ENCODE assay signal across 8 cellular contexts in the genomic region with DNA sequence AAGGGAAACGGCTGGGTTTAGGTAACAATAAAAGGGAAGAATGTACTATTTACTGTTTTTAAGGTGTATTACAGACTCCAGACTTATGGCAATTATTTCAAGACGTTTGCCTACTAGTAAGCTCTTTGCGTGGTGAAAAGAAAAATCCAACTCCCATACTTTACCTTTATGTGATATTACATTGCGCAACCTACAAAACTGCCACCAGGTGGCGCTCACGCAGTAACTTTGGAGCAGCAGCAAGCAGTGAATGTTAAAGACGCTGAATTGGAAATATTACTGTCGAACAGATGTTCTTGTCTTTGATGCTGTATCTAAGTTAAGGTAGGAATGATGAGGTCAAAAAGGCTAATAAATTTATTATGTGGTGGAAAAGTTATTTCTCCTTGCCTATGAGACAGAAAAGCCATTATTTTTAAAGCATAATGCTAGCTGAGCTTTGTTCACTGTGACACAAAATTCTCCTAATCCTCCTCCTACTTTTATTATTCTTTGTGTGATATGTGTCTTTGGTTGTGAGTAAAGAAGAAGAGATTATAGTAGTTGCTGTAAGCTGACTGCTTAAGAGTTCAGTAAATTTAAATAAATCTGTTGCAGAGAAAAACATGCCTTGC.
DNase-seq lines count a peak whose midpoint lies in the region; TF ChIP-seq lines count a peak whose summit lies in the region.

No MANE protein-coding gene starts in this region.

- no peaks in the 10 kb centered on the region for H3K36me3 ChIP-seq in HAP-1 (replicated peaks)
- no peaks in the 10 kb centered on the region for H3K36me3 ChIP-seq in MG63
- no peaks in the 10 kb centered on the region for H3K36me3 ChIP-seq in SU-DHL-6 (ENCODE audit: low read length)
- H3K36me3 ChIP-seq in hepatocyte (replicated peaks; ENCODE audit: insufficient read depth, low read depth), result no peaks in the 10 kb centered on the region

- peak; percentile 28 to 63 for DNase-seq in NCI-H524 (lab: John Stamatoyannopoulos, UW)
- no peak for DNase-seq in NCI-H524 treated with DMSO at 0.1 percent for 48 hours (lab: John Stamatoyannopoulos, UW)
- peak; percentile 73 to 86 for DNase-seq in HAP-1 (ENCODE audit: low spot score in 2 of 2)
- DNase-seq in MG63, result peak; percentile 31
- peak; percentile 2 for DNase-seq in amniotic stem cell (lab: John Stamatoyannopoulos, UW)
- peak; percentile 86 for DNase-seq in hepatocyte (ENCODE audit: low spot score)
- peak; percentile 22 for DNase-seq in skeletal muscle cell (ENCODE audit: low read depth)

- no peak overlapping the region for H3K9ac ChIP-seq in SU-DHL-6 (ENCODE audit: low read length)

- in situ Hi-C loops in HAP-1 (cut with MboI; ENCODE audit: low sequenced_read_pairs), result loop anchor here (5.0 to 25.0 kb wide), 2 partner anchors 384 to 481 kb away; no protein-coding TSS in a partner anchor

- H2AFZ ChIP-seq in SU-DHL-6 (ENCODE audit: low read depth, low read length, severe bottlenecking) (no peak overlapping the region), hepatocyte (no peak overlapping the region)

- peaks cover 5% of the 10 kb centered on the region; the same call in 1 of the 2 replicates for H3K27me3 ChIP-seq in HAP-1 (ENCODE audit: low read depth)
- no peaks in the 10 kb centered on the region for H3K27me3 ChIP-seq in MG63
- no peaks in the 10 kb centered on the region for H3K27me3 ChIP-seq in SU-DHL-6 (ENCODE audit: low read length)
- H3K27me3 ChIP-seq in hepatocyte, result no peaks in the 10 kb centered on the region

- no peaks in the 10 kb centered on the region for H3K9me3 ChIP-seq in HAP-1
- H3K9me3 ChIP-seq in MG63, result no peaks in the 10 kb centered on the region
- no peaks in the 10 kb centered on the region for H3K9me3 ChIP-seq in SU-DHL-6 (ENCODE audit: insufficient read depth, low read length)
- H3K9me3 ChIP-seq in hepatocyte (ENCODE audit: low read depth), result no peaks in the 10 kb centered on the region

- no peaks in the 10 kb centered on the region for H4K20me1 ChIP-seq in SU-DHL-6 (ENCODE audit: low read depth, low read length)
- no peaks in the 10 kb centered on the region for H4K20me1 ChIP-seq in hepatocyte (ENCODE audit: insufficient read depth, poor library complexity, severe bottlenecking)

- no peaks in the 10 kb centered on the region for H3F3A ChIP-seq in SU-DHL-6 (ENCODE audit: insufficient read depth)

- peaks cover 6% of the 10 kb centered on the region for H3K4me1 ChIP-seq in HAP-1
- no peaks in the 10 kb centered on the region for H3K4me1 ChIP-seq in hepatocyte (ENCODE audit: insufficient read depth)

- H3K27ac ChIP-seq in SU-DHL-6 (ENCODE audit: low read depth, low read length), result no peak overlapping the region
- no peak overlapping the region for H3K27ac ChIP-seq in hepatocyte

- H3K79me2 ChIP-seq in SU-DHL-6 (ENCODE audit: insufficient read depth, low read length), result no peaks in the 10 kb centered on the region
- no peaks in the 10 kb centered on the region for H3K79me2 ChIP-seq in hepatocyte

- 4% methylated on average over 8 of the region's 8 CpGs for WGBS in hepatocyte (ENCODE audit: low lambda C conversion rate, missing lambda C conversion rate)

- H3K4me2 ChIP-seq in SU-DHL-6 (ENCODE audit: low read depth, low read length, poor library complexity, severe bottlenecking), result no peak overlapping the region
- no peak overlapping the region for H3K4me2 ChIP-seq in hepatocyte

- TF ChIP-seq CTCF in SU-DHL-6 (IDR thresholded peaks at IDR 0.05; ENCODE audit: insufficient read depth, low read length, poor library complexity, severe bottlenecking), result peak; percentile 66
- TF ChIP-seq CTCF in hepatocyte (IDR thresholded peaks at IDR 0.05; ENCODE audit: poor library complexity), result peak; percentile 94

- no peaks in the 10 kb centered on the region for H3K9me2 ChIP-seq in SU-DHL-6 (replicated peaks; ENCODE audit: insufficient read depth, low read length)
- H3K9me2 ChIP-seq in hepatocyte (replicated peaks; ENCODE audit: insufficient read depth), result no peaks in the 10 kb centered on the region

- no peak overlapping the region for H3K4me3 ChIP-seq in HAP-1
- no peak overlapping the region for H3K4me3 ChIP-seq in MG63
- H3K4me3 ChIP-seq in SU-DHL-6 (ENCODE audit: insufficient read depth, low read length, poor library complexity, severe bottlenecking), result no peak overlapping the region
- no peak overlapping the region for H3K4me3 ChIP-seq in hepatocyte
- no peak overlapping the region for H3K4me3 ChIP-seq in skeletal muscle cell (ENCODE audit: low read depth, low read length)
